ENCODE assay signal across 17 cellular contexts in genomic region chr9:126793686-126794417, GRCh38.
"Had no signal": no experiment of that assay in that cellular context is flagged by ENCODE, and none has a peak within 500 bp of the region (broad histone marks: within the 10 kb centered on the region; RNA-seq: fewer than 3 reads in every experiment).

No MANE protein-coding gene starts in this region.

- H3K27me3 ChIP-seq: ascending aorta, cardiac muscle cell, testis had no signal

- H3K9me3 Mint-ChIP-seq: activated naive CD8-positive, alpha-beta T cell treated with anti-CD3 and anti-CD28 coated beads, Interleukin-2, amount 10 ng/mL, durations not matched to agents 7 days and 5 days; natural killer cell; stimulated activated naive CD8-positive, alpha-beta T cell treated with anti-CD3 and anti-CD28 coated beads, Interleukin-15, Interleukin-2, amounts not matched to agents 100 ng/mL and 50 ng/mL, for 24 hours had no signal

- ATAC-seq: activated CD4-positive, CD25-positive, alpha-beta regulatory T cell treated with anti-CD3 and anti-CD28 coated beads, Interleukin-2, amount 50 U/mL, for 24 hours; lower lobe of right lung; natural killer cell; psoas muscle had no signal

- H3K4me3 ChIP-seq: ascending aorta, cardiac muscle cell, coronary artery, lower lobe of right lung, psoas muscle, testis had no signal

- H3K36me3 Mint-ChIP-seq: activated naive CD8-positive, alpha-beta T cell treated with anti-CD3 and anti-CD28 coated beads, Interleukin-2, amount 10 ng/mL, durations not matched to agents 7 days and 5 days; natural killer cell had no signal

- H3K27ac ChIP-seq: ascending aorta, cardiac muscle cell, coronary artery, lower lobe of right lung, psoas muscle, testis had no signal

- H3K9me3 ChIP-seq: lower lobe of right lung, psoas muscle, testis had no signal

- H3K4me3 Mint-ChIP-seq: activated naive CD8-positive, alpha-beta T cell treated with anti-CD3 and anti-CD28 coated beads, Interleukin-2, amount 10 ng/mL, durations not matched to agents 7 days and 5 days; natural killer cell; stimulated activated naive CD8-positive, alpha-beta T cell treated with anti-CD3 and anti-CD28 coated beads, Interleukin-15, Interleukin-2, amounts not matched to agents 100 ng/mL and 50 ng/mL, for 24 hours had no signal

- H3K4me1 Mint-ChIP-seq: natural killer cell had no signal

- H3K27ac Mint-ChIP-seq: activated naive CD8-positive, alpha-beta T cell treated with anti-CD3 and anti-CD28 coated beads, Interleukin-2, amount 10 ng/mL, durations not matched to agents 7 days and 5 days; natural killer cell; stimulated activated naive CD8-positive, alpha-beta T cell treated with anti-CD3 and anti-CD28 coated beads, Interleukin-15, Interleukin-2, amounts not matched to agents 100 ng/mL and 50 ng/mL, for 24 hours had no signal

- H3K4me1 ChIP-seq: ascending aorta, lower lobe of right lung, testis had no signal

- DNase-seq: activated gamma-delta T cell; activated naive CD8-positive, alpha-beta T cell treated with anti-CD3 and anti-CD28 coated beads, Interleukin-2, amount 10 ng/mL, durations not matched to agents 7 days and 5 days; activated T-cell treated with anti-CD3 and anti-CD28 coated beads, Interleukin-2, amount 50 U/mL, for 48 hours; effector CD4-positive, alpha-beta T cell; hippocampal formation; natural killer cell; nucleus accumbens; psoas muscle; stimulated activated CD4-positive, alpha-beta T cell treated with anti-CD3 and anti-CD28 coated beads, Interleukin-4, amount 100 ng/mL, for 1 hour; stimulated activated CD8-positive, alpha-beta memory T cell treated with anti-CD3 and anti-CD28 coated beads, Interleukin-4, amount 100 ng/mL, for 48 hours; testis had no signal

- H3K36me3 ChIP-seq: ascending aorta, cardiac muscle cell, lower lobe of right lung had no signal
